In the genomic region with DNA sequence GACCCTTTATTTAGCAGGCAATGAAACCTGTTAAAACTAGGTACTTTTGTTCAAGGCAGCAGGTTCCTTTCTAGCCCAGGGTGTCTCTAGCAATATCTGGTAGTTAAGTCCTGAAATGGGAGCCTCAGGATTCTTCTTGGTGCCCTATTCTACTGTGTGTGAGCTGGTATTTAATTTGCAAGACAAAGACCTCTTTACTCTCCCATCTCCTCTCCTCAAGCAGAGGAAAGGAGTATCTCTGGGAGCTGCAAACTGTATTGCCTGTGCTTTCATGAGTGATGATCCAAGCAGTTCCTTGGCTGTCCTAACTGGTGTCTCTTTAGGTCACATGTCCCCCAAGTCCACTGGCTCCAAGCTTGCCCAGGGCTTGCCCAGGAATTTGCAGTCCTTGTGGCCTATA, we compare ENCODE assay signal across 21 cellular contexts.
DNase-seq lines count a peak whose midpoint lies in the region; TF ChIP-seq lines count a peak whose summit lies in the region.
"Had no signal": no experiment of that assay in that cellular context is flagged by ENCODE, and none has a peak within 500 bp of the region (broad histone marks: within the 10 kb centered on the region; RNA-seq: fewer than 3 reads in every experiment).

No MANE protein-coding gene starts in this region.

- H2AFZ ChIP-seq in SU-DHL-6 (ENCODE audit: low read depth, low read length, severe bottlenecking), result peak overlapping the region; percentile 2
- H2AFZ ChIP-seq: GM23248 had no signal

- DNase-seq in ELF-1 (ENCODE audit: low read depth, low spot score), result peak; percentile 8
- DNase-seq in endodermal cell, result peak; percentile 44
- DNase-seq in stomach, result no peak
- DNase-seq in mucosa of gallbladder (ENCODE audit: low spot score), result no peak
- DNase-seq in NCI-H2196 (lab: John Stamatoyannopoulos, UW; ENCODE audit: unreplicated experiment), result no peak
- no peak for DNase-seq in epidermal melanocyte (ENCODE audit: insufficient read length, low spot score)
- DNase-seq: BE2C; CD4-positive, alpha-beta T cell; CD8-positive, alpha-beta memory T cell; DMS 273 treated with DMSO at 0.1 percent for 48 hours; DMS79; EL; GF-D8; GM23248; HFFc6 had no signal

- H4K20me1 ChIP-seq in SU-DHL-6 (ENCODE audit: low read depth, low read length), result no peaks in the 10 kb centered on the region
- H4K20me1 ChIP-seq: BLaER1 treated with 17β-estradiol and CSF1 and Interleukin-3, amounts not matched to agents 10 nM and 100 nM had no signal

- H3K4me1 ChIP-seq in endodermal cell (ENCODE audit: control insufficient read depth, insufficient read depth, low read length) (no peaks in the 10 kb centered on the region), iPS-20b (ENCODE audit: insufficient read depth, low read length) (peaks cover 6% of the 10 kb centered on the region; the same call in 1 of the 2 replicates), stomach (no peaks in the 10 kb centered on the region)
- H3K4me1 ChIP-seq: BE2C; BLaER1 treated with 17β-estradiol and CSF1 and Interleukin-3, amounts not matched to agents 10 nM and 100 nM had no signal

- no peaks in the 10 kb centered on the region for H3K27me3 Mint-ChIP-seq in endodermal cell (ENCODE audit: insufficient read depth)
- H3K27me3 Mint-ChIP-seq: CD4-positive, alpha-beta T cell; CD8-positive, alpha-beta memory T cell had no signal

- H3K27ac Mint-ChIP-seq in endodermal cell, result no peak overlapping the region
- H3K27ac Mint-ChIP-seq: CD4-positive, alpha-beta T cell; CD8-positive, alpha-beta memory T cell; HFFc6 had no signal

- H3K36me3 Mint-ChIP-seq in endodermal cell (ENCODE audit: low read depth), result no peaks in the 10 kb centered on the region
- H3K36me3 Mint-ChIP-seq: CD14-positive monocyte; CD8-positive, alpha-beta memory T cell had no signal

- H3F3A ChIP-seq in SU-DHL-6 (ENCODE audit: insufficient read depth), result no peaks in the 10 kb centered on the region

- H3K4me3 ChIP-seq in SU-DHL-6 (ENCODE audit: insufficient read depth, low read length, poor library complexity, severe bottlenecking) (no peak overlapping the region), endodermal cell (ENCODE audit: low read length) (no peak overlapping the region), iPS-20b (ENCODE audit: low read length) (0 out of 2 replicates have a peak overlapping the region, but pooled peaks have one; percentile 4), stomach (no peak overlapping the region)
- H3K4me3 ChIP-seq: BLaER1 treated with 17β-estradiol and CSF1 and Interleukin-3, amounts not matched to agents 10 nM and 100 nM; GM23248; HAP-1 had no signal

- intact Hi-C loops in stomach (cut with DNase I; ENCODE audit: low total_unique reads), result no loop called here

- no peak overlapping the region for H3K4me3 Mint-ChIP-seq in endodermal cell
- H3K4me3 Mint-ChIP-seq: CD14-positive monocyte; CD4-positive, alpha-beta T cell; CD8-positive, alpha-beta memory T cell; HFFc6 had no signal

- no peaks in the 10 kb centered on the region for H3K79me2 ChIP-seq in SU-DHL-6 (ENCODE audit: insufficient read depth, low read length)

- H3K4me2 ChIP-seq in SU-DHL-6 (ENCODE audit: low read depth, low read length, poor library complexity, severe bottlenecking), result no peak overlapping the region
- H3K4me2 ChIP-seq: BLaER1 treated with 17β-estradiol and CSF1 and Interleukin-3, amounts not matched to agents 10 nM and 100 nM had no signal

- H3K27ac ChIP-seq in SU-DHL-6 (ENCODE audit: low read depth, low read length), result no peak overlapping the region
- no peak overlapping the region for H3K27ac ChIP-seq in endodermal cell (ENCODE audit: low read depth, low read length)
- H3K27ac ChIP-seq in iPS-20b (ENCODE audit: low read length), result no peak overlapping the region
- H3K27ac ChIP-seq in stomach, result no peak overlapping the region
- H3K27ac ChIP-seq: 22Rv1; BLaER1 treated with 17β-estradiol and CSF1 and Interleukin-3, amounts not matched to agents 10 nM and 100 nM; GM23248 had no signal

- TF ChIP-seq CTCF in SU-DHL-6 (IDR thresholded peaks at IDR 0.05; ENCODE audit: insufficient read depth, low read length, poor library complexity, severe bottlenecking) (no peak), endodermal cell (conservative IDR thresholded peaks at IDR 0.05) (no peak), stomach (IDR thresholded peaks at IDR 0.05) (no peak)

- TF ChIP-seq EP300 in stomach (IDR thresholded peaks at IDR 0.05), result no peak

- H3K27me3 ChIP-seq in SU-DHL-6 (ENCODE audit: low read length), result no peaks in the 10 kb centered on the region
- no peaks in the 10 kb centered on the region for H3K27me3 ChIP-seq in endodermal cell (ENCODE audit: control insufficient read depth, insufficient read depth, low read length, poor library complexity, severe bottlenecking)
- H3K27me3 ChIP-seq in iPS-20b (ENCODE audit: insufficient read depth, low read length), result no peaks in the 10 kb centered on the region
- no peaks in the 10 kb centered on the region for H3K27me3 ChIP-seq in stomach
- H3K27me3 ChIP-seq: BE2C; BLaER1 treated with 17β-estradiol and CSF1 and Interleukin-3, amounts not matched to agents 10 nM and 100 nM had no signal

- no peaks in the 10 kb centered on the region for H3K9me2 ChIP-seq in SU-DHL-6 (replicated peaks; ENCODE audit: insufficient read depth, low read length)

- H3K9me3 ChIP-seq in SU-DHL-6 (ENCODE audit: insufficient read depth, low read length) (no peaks in the 10 kb centered on the region), endodermal cell (ENCODE audit: control insufficient read depth, low read length) (peaks cover 14% of the 10 kb centered on the region), iPS-20b (ENCODE audit: insufficient read depth, low read depth, low read length) (no peaks in the 10 kb centered on the region; the same call in 1 of the 2 replicates), stomach (peaks cover 0 to 14% (median 11%) of the 10 kb centered on the region in 4 donors)
- H3K9me3 ChIP-seq: BE2C, HAP-1 had no signal

- H3K9me3 Mint-ChIP-seq in endodermal cell, result peaks cover 2% of the 10 kb centered on the region

- TF ChIP-seq POLR2A in stomach (IDR thresholded peaks at IDR 0.05), result no peak

- no peaks in the 10 kb centered on the region for H3K36me3 ChIP-seq in SU-DHL-6 (ENCODE audit: low read length)
- H3K36me3 ChIP-seq in endodermal cell (ENCODE audit: control insufficient read depth, insufficient read depth, low read length), result no peaks in the 10 kb centered on the region
- no peaks in the 10 kb centered on the region for H3K36me3 ChIP-seq in iPS-20b (ENCODE audit: insufficient read depth, low read depth, low read length)
- H3K36me3 ChIP-seq in stomach, result no peaks in the 10 kb centered on the region
- H3K36me3 ChIP-seq: BE2C; BLaER1 treated with 17β-estradiol and CSF1 and Interleukin-3, amounts not matched to agents 10 nM and 100 nM; HAP-1 had no signal

- peaks cover 4% of the 10 kb centered on the region for H3K4me1 Mint-ChIP-seq in endodermal cell
- H3K4me1 Mint-ChIP-seq: CD14-positive monocyte; CD8-positive, alpha-beta memory T cell had no signal

- H3K9ac ChIP-seq in SU-DHL-6 (ENCODE audit: low read length) (no peak overlapping the region), endodermal cell (ENCODE audit: extremely low read depth, low read length, poor library complexity, severe bottlenecking) (no peak overlapping the region), iPS-20b (ENCODE audit: low read depth, low read length) (no peak overlapping the region)
- H3K9ac ChIP-seq: BLaER1 treated with 17β-estradiol and CSF1 and Interleukin-3, amounts not matched to agents 10 nM and 100 nM; GM23248 had no signal

Comparison
In these comparisons a context has a peak if more than half of its experiments do, and no peak if none do; other contexts are left out.
1. DNase-seq: peak in ELF-1 (single experiment) and endodermal cell (single experiment); none in stomach (single experiment), mucosa of gallbladder (single experiment), NCI-H2196 (single experiment) and epidermal melanocyte (single experiment).